ENCODE assay signal across 1 cellular context in the genomic region with DNA sequence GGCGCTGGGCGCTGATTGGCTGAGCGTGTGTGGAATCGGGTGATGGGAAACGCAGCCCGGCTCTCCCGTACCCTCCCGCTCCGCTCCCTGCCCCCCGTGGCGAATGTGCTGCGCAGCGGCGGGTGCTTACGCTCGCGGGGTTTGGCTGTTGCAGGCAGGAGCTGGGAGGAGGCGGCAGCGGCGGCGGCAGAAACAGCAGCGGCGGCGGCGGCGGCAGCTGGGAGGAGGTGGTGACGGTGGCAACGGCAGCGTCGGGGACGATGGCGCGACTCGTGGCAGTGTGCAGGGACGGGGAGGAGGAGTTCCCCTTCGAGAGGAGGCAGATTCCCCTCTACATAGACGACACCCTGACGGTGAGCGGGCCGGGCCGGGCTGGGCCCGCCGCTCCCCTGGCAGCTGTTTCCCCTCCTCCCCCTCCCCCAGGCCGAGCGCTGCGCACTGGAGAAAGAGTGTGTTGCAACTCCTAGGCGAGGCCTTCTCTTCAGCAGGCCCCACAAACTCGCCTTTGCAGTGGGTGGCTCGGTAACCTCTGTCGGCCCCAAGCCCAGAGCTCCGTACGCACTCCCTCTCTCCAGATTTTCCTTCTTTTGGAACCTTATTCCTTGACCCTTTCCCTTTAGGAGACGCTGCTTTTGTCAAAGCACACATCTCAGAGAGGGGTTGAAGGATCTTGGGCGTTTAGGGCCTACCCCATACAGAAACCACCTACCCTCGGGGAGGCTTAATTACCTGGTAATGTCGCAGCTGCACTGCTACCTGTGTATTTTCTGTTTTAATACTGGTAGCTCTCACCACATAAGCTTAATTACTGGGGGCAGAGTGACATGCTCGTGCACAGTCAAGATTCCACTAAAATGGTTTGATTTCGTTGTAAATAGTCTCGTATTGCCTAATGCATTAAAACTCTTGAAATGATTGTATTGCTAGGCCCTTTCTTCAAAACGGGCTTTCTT.
A peak's percentile ranks its signal among the peaks of the same experiment; 100 is the strongest.
TF ChIP-seq lines count a peak whose summit lies in the region.

No MANE protein-coding gene starts in this region.

TF ChIP-seq in A549, 52 proteins besides CTCF, POLR2A, EP300 and RAD21 (continued from another document):
- TF ChIP-seq, protein P1, sequence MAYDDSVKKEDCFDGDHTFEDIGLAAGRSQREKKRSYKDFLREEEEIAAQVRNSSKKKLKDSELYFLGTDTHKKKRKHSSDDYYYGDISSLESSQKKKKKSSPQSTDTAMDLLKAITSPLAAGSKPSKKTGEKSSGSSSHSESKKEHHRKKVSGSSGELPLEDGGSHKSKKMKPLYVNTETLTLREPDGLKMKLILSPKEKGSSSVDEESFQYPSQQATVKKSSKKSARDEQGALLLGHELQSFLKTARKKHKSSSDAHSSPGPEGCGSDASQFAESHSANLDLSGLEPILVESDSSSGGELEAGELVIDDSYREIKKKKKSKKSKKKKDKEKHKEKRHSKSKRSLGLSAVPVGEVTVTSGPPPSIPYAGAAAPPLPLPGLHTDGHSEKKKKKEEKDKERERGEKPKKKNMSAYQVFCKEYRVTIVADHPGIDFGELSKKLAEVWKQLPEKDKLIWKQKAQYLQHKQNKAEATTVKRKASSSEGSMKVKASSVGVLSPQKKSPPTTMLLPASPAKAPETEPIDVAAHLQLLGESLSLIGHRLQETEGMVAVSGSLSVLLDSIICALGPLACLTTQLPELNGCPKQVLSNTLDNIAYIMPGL (CRISPR knock-in tag; IDR thresholded peaks at IDR 0.05; ENCODE audit: borderline replicate concordance), result no peak
- TF ChIP-seq RFX5 (IDR thresholded peaks at IDR 0.05) (peak; percentile 13; the same call in 1 of the 2 replicates), POLR2AphosphoS2 (conservative IDR thresholded peaks at IDR 0.05; ENCODE audit: low read length) (no peak), RARB (CRISPR knock-in tag; IDR thresholded peaks at IDR 0.05) (no peak), HOXB5 (CRISPR knock-in tag; IDR thresholded peaks at IDR 0.05) (peak; percentile 65; the same call in 1 of the 2 replicates), CHD4 (IDR thresholded peaks at IDR 0.05; ENCODE audit: borderline replicate concordance) (no peak), HDAC2 (IDR thresholded peaks at IDR 0.05) (no peak), ZSCAN20 (CRISPR knock-in tag; IDR thresholded peaks at IDR 0.05) (no peak), MYC (IDR thresholded peaks at IDR 0.05; ENCODE audit: borderline replicate concordance, low read length) (peak; percentile 17; the same call in 1 of the 2 replicates), E2F6 (IDR thresholded peaks at IDR 0.05; ENCODE audit: borderline replicate concordance, low read depth) (peak; percentile 67; the same call in 1 of the 2 replicates), EHMT2 (IDR thresholded peaks at IDR 0.05; ENCODE audit: low read depth) (no peak), HOXB13 (CRISPR knock-in tag; IDR thresholded peaks at IDR 0.05; ENCODE audit: low read depth) (no peak), RNF2 (IDR thresholded peaks at IDR 0.05; ENCODE audit: borderline replicate concordance, low read depth) (no peak), ATOH8 (CRISPR knock-in tag; IDR thresholded peaks at IDR 0.05; ENCODE audit: low read depth) (no peak), CBX8 (IDR thresholded peaks at IDR 0.05) (no peak), CHD2 (IDR thresholded peaks at IDR 0.05; ENCODE audit: low read length, partially characterized antibody) (peak; percentile 87), ESRRA (IDR thresholded peaks at IDR 0.05; ENCODE audit: borderline replicate concordance, low read length) (no peak), ZNF302 (CRISPR knock-in tag; IDR thresholded peaks at IDR 0.05) (no peak), MAX (IDR thresholded peaks at IDR 0.05) (peak; percentile 84), HEYL (CRISPR knock-in tag; IDR thresholded peaks at IDR 0.05) (no peak), RCOR1 (IDR thresholded peaks at IDR 0.05; ENCODE audit: low read depth, low read length) (no peak), TP53 (CRISPR knock-in tag; IDR thresholded peaks at IDR 0.05) (no peak), REST (IDR thresholded peaks at IDR 0.05) (peak; percentile 73; the same call in 1 of the 2 replicates), FOSB (CRISPR knock-in tag; IDR thresholded peaks at IDR 0.05) (peak; percentile 64; the same call in 1 of the 2 replicates), CBX2 (IDR thresholded peaks at IDR 0.05; ENCODE audit: borderline replicate concordance, low read depth) (no peak), NFE2L2 (conservative IDR thresholded peaks at IDR 0.05; ENCODE audit: low read length) (no peak), TFCP2L1 (CRISPR knock-in tag; IDR thresholded peaks at IDR 0.05) (peak; percentile 76; the same call in 1 of the 2 replicates), GATA3 (IDR thresholded peaks at IDR 0.05; ENCODE audit: borderline replicate concordance) (peak; percentile 75), HOXA7 (CRISPR knock-in tag; IDR thresholded peaks at IDR 0.05) (0 out of 2 replicates have a peak, but pooled peaks have one; percentile 56), SREBF2 (IDR thresholded peaks at IDR 0.05) (no peak), EHF (CRISPR knock-in tag; IDR thresholded peaks at IDR 0.05) (no peak), ZFP36 (IDR thresholded peaks at IDR 0.05; ENCODE audit: borderline replicate concordance, partially characterized antibody) (no peak), JUN (IDR thresholded peaks at IDR 0.05) (peak in 1 of 2 experiments; percentile 85; a peak in 2 of 5 replicates), KDM1A (IDR thresholded peaks at IDR 0.05; ENCODE audit: low read depth) (no peak), FOXS1 (CRISPR knock-in tag; IDR thresholded peaks at IDR 0.05) (0 out of 2 replicates have a peak, but pooled peaks have one; percentile 9), MAZ (IDR thresholded peaks at IDR 0.05; ENCODE audit: borderline replicate concordance, low read depth, low read length) (peak; percentile 89; the same call in 1 of the 2 replicates), SMC3 (IDR thresholded peaks at IDR 0.05) (no peak), CEBPB (IDR thresholded peaks at IDR 0.05) (peak; percentile 88 to 94), JUNB (IDR thresholded peaks at IDR 0.05) (no peak), NR3C1 (IDR thresholded peaks at IDR 0.05) (no peak), BHLHE40 (IDR thresholded peaks at IDR 0.05; ENCODE audit: low read depth, low read length) (no peak), MAFK (IDR thresholded peaks at IDR 0.05; ENCODE audit: partially characterized antibody) (no peak)
- TF ChIP-seq, protein P2, sequence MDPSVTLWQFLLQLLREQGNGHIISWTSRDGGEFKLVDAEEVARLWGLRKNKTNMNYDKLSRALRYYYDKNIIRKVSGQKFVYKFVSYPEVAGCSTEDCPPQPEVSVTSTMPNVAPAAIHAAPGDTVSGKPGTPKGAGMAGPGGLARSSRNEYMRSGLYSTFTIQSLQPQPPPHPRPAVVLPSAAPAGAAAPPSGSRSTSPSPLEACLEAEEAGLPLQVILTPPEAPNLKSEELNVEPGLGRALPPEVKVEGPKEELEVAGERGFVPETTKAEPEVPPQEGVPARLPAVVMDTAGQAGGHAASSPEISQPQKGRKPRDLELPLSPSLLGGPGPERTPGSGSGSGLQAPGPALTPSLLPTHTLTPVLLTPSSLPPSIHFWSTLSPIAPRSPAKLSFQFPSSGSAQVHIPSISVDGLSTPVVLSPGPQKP (IDR thresholded peaks at IDR 0.05; ENCODE audit: low read depth, low read length), result no peak
- TF ChIP-seq, protein P3, sequence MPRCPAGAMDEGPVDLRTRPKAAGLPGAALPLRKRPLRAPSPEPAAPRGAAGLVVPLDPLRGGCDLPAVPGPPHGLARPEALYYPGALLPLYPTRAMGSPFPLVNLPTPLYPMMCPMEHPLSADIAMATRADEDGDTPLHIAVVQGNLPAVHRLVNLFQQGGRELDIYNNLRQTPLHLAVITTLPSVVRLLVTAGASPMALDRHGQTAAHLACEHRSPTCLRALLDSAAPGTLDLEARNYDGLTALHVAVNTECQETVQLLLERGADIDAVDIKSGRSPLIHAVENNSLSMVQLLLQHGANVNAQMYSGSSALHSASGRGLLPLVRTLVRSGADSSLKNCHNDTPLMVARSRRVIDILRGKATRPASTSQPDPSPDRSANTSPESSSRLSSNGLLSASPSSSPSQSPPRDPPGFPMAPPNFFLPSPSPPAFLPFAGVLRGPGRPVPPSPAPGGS (IDR thresholded peaks at IDR 0.05), result 0 out of 3 replicates have a peak, but pooled peaks have one; percentile 1
